In the genomic region with DNA sequence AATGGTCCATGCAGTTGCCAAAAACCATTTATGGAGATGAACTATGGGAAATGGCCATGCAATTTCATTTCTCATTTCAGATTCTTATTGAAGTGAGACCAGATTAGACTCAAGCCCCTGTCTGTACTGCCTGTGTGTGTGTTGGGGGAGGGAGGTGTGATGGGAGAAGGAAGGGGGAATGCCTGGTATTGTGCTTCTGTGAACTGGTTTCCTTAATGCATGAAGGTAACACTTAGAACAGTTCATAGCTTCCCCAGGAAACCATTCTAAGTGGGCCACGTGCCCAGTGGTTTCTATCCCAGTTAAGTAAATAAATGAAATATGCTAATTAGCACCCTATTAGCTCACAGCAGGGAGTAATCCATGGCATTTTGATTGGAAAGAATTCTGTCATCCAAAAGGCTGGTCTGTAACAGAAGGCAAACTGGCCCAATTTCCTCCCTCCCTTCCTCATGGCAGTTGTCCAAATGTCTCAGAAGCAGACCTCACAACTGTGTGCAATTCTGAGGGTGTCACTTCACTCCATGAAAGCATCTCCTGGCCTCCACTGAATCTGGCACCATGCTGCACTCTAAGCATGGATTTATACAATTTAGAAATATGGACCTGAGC, we compare ENCODE assay signal across 1 cellular context.
TF ChIP-seq lines count a peak whose summit lies in the region.

No MANE protein-coding gene starts in this region.

TF ChIP-seq in HepG2, 621 proteins besides CTCF, POLR2A, EP300 and RAD21 (continued from another document):
- TF ChIP-seq, protein P1, sequence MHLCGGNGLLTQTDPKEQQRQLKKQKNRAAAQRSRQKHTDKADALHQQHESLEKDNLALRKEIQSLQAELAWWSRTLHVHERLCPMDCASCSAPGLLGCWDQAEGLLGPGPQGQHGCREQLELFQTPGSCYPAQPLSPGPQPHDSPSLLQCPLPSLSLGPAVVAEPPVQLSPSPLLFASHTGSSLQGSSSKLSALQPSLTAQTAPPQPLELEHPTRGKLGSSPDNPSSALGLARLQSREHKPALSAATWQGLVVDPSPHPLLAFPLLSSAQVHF (CRISPR knock-in tag; IDR thresholded peaks at IDR 0.05), result no peak
- TF ChIP-seq MYC (CRISPR knock-in tag; IDR thresholded peaks at IDR 0.05; ENCODE audit: borderline replicate concordance), result no peak
- TF ChIP-seq POLR2AphosphoS2 (IDR thresholded peaks at IDR 0.05; ENCODE audit: low read depth, low read length), result no peak
- TF ChIP-seq AGO1 (IDR thresholded peaks at IDR 0.05; ENCODE audit: low read depth, low read length, poor library complexity, severe bottlenecking), result no peak
